Comparison of ENCODE assay signal across 8 cellular contexts in genomic region chr12:10722502-10722904, GRCh38. TPM values are rescaled to one million over a fixed set of nuclear protein-coding genes. Genes with fewer than 3 reads are reported as not detected.
DNase-seq lines count a peak whose midpoint lies in the region; ATAC-seq lines count a peak whose summit lies in the region.

No MANE protein-coding gene starts in this region.

- peaks cover 0 to 1% (median 0%) of the 10 kb centered on the region in 7 donors for H3K9me3 Mint-ChIP-seq in CD4-positive, CD25-positive, alpha-beta regulatory T cell

- peaks cover 52% of the 10 kb centered on the region for H3K27me3 ChIP-seq in CD4-positive, CD25-positive, alpha-beta regulatory T cell (ENCODE audit: control insufficient read depth, insufficient read depth, low read length)

- no peaks in the 10 kb centered on the region for H3K36me3 ChIP-seq in CD4-positive, CD25-positive, alpha-beta regulatory T cell (ENCODE audit: control insufficient read depth, insufficient read depth, low read length)

- peaks cover 82% of the 10 kb centered on the region for H3K27me3 Mint-ChIP-seq in CD4-positive, CD25-positive, alpha-beta regulatory T cell

- H3K4me3 ChIP-seq in CD4-positive, CD25-positive, alpha-beta regulatory T cell (ENCODE audit: low read depth, low read length): peak overlapping the region; percentile 52

- H3K4me1 ChIP-seq in CD4-positive, CD25-positive, alpha-beta regulatory T cell (ENCODE audit: control insufficient read depth, insufficient read depth, low read length, poor library complexity, severe bottlenecking): peaks cover 10% of the 10 kb centered on the region

- no peaks in the 10 kb centered on the region for H3K36me3 Mint-ChIP-seq in CD4-positive, CD25-positive, alpha-beta regulatory T cell

- H3K4me1 Mint-ChIP-seq in CD4-positive, CD25-positive, alpha-beta regulatory T cell: peaks cover 0 to 17% (median 10%) of the 10 kb centered on the region in 4 donors

- peak overlapping the region in 3 of 4 donors; percentile 83 to 88 (median 87) for H3K4me3 Mint-ChIP-seq in CD4-positive, CD25-positive, alpha-beta regulatory T cell

- no peak overlapping the region for H3K27ac ChIP-seq in CD4-positive, CD25-positive, alpha-beta regulatory T cell (ENCODE audit: insufficient read depth, low read length, poor library complexity, severe bottlenecking)

- H3K27ac Mint-ChIP-seq in CD4-positive, CD25-positive, alpha-beta regulatory T cell: peak overlapping the region in 2 of 3 donors; percentile 26 to 90

- no peaks in the 10 kb centered on the region for H3K9me3 ChIP-seq in CD4-positive, CD25-positive, alpha-beta regulatory T cell (ENCODE audit: control insufficient read depth in 2 of 2, low read length in 2 of 2)

- peak; percentile 29 to 39 for ATAC-seq in CD4-positive, CD25-positive, alpha-beta regulatory T cell (ENCODE audit: low read depth in 2 of 2)
- ATAC-seq in GM19351 (IDR thresholded peaks at IDR 0.05; ENCODE audit: unreplicated experiment) (peak; percentile 44), HG03457 (IDR thresholded peaks at IDR 0.05; ENCODE audit: unreplicated experiment) (peak; percentile 28)

- peak in 2 of 3 donors; percentile 22 to 48 for DNase-seq in CD4-positive, CD25-positive, alpha-beta regulatory T cell
- peak; percentile 48 for DNase-seq in UCSD-AML1 (lab: John Stamatoyannopoulos, UW; ENCODE audit: unreplicated experiment)
- DNase-seq in central memory CD4-positive, alpha-beta T cell: peak; percentile 13
- DNase-seq in kidney tubule cell (ENCODE audit: low spot score): peak; percentile 70
- peak; percentile 17 to 58 (median 20) for DNase-seq in stimulated activated CD4-positive, alpha-beta T cell treated with anti-CD3 and anti-CD28 coated beads, TNF-alpha, amount 100 ng/mL, for 24 hours (ENCODE audit: low read depth in 3 of 3)
- no peak for DNase-seq in NCI-H446 (lab: John Stamatoyannopoulos, UW)

RNA-seq across cellular contexts. Expression of gene YBX3, which starts 0.6 kb away (rescaled TPM):
- total RNA-seq in CD4-positive, CD25-positive, alpha-beta regulatory T cell: 12.2 TPM
- polyA plus RNA-seq in CD4-positive, CD25-positive, alpha-beta regulatory T cell: 1 to 10 TPM; 2.3 to 5.2 (median 3.2) TPM

RNA-seq across cellular contexts. Expression of gene STYK1, which starts 48.7 kb away (rescaled TPM):
- total RNA-seq in CD4-positive, CD25-positive, alpha-beta regulatory T cell: not detected
- not detected for polyA plus RNA-seq in CD4-positive, CD25-positive, alpha-beta regulatory T cell

Comparison
In these comparisons a context has a peak if more than half of its experiments do, and no peak if none do; other contexts are left out.
1. DNase-seq: peak in CD4-positive, CD25-positive, alpha-beta regulatory T cell (2 of 3), UCSD-AML1 (single experiment), central memory CD4-positive, alpha-beta T cell (single experiment), kidney tubule cell (single experiment) and stimulated activated CD4-positive, alpha-beta T cell treated with anti-CD3 and anti-CD28 coated beads, TNF-alpha, amount 100 ng/mL, for 24 hours (3 of 3); none in NCI-H446 (0 of 2).
2. Peak in every context shown above with its lines, with median percentiles within 50 percentile points of each other: ATAC-seq.